ENCODE assay signal across 13 cellular contexts in genomic region chr11:125075242-125075625, GRCh38.
"Had no signal": no experiment of that assay in that cellular context is flagged by ENCODE, and none has a peak within 500 bp of the region (broad histone marks: within the 10 kb centered on the region; RNA-seq: fewer than 3 reads in every experiment).

No MANE protein-coding gene starts in this region.

- FAIRE-seq: astrocyte, colon, endothelial cell of umbilical vein, urothelium cell line had no signal

- DNase-seq: activated CD4-positive, alpha-beta T cell treated with anti-CD3 and anti-CD28 coated beads for 48 hours; activated naive CD4-positive, alpha-beta T cell; effector CD4-positive, alpha-beta T cell; nephron progenitor cell; psoas muscle; stimulated activated CD4-positive, alpha-beta T cell treated with anti-CD3 and anti-CD28 coated beads, Interleukin-15, amount 100 ng/mL, for 24 hours; stimulated activated CD4-positive, alpha-beta T cell treated with anti-CD3 and anti-CD28 coated beads, Interleukin-4, amount 100 ng/mL, for 4 hours; stomach had no signal

- ATAC-seq: psoas muscle had no signal

- H3K9me3 ChIP-seq: psoas muscle, stomach, thoracic aorta had no signal

- H3K36me3 ChIP-seq: stomach, thoracic aorta had no signal

- H3K27ac ChIP-seq: psoas muscle, stomach, thoracic aorta had no signal

- H3K4me1 ChIP-seq: psoas muscle had no signal

- H3K4me3 ChIP-seq: psoas muscle, stomach, thoracic aorta had no signal
